ENCODE assay signal across 8 cellular contexts in genomic region chr14:73786942-73787759, GRCh38.
DNase-seq lines count a peak whose midpoint lies in the region; ATAC-seq and TF ChIP-seq lines count a peak whose summit lies in the region.

No MANE protein-coding gene starts in this region.

- H3K27ac ChIP-seq in upper lobe of left lung, result peak overlapping the region; percentile 97 to 99 (median 98)

- H3K27me3 ChIP-seq in upper lobe of left lung, result no peaks in the 10 kb centered on the region

- H3K9me3 Mint-ChIP-seq in activated T-helper 2 cell treated with anti-CD3 and anti-CD28 coated beads, Interferon-gamma antibody, Interleukin-2, Interleukin-4, amounts not matched to agents 10 μg/mL and 5 μg/mL and 100 μg/mL, durations not matched to agents 14 hours and 24 hours and 36 hours, result no peaks in the 10 kb centered on the region
- H3K9me3 Mint-ChIP-seq in neural crest cell, result no peaks in the 10 kb centered on the region

- no peaks in the 10 kb centered on the region for H3K27me3 Mint-ChIP-seq in activated T-helper 2 cell treated with anti-CD3 and anti-CD28 coated beads, Interferon-gamma antibody, Interleukin-2, Interleukin-4, amounts not matched to agents 10 μg/mL and 5 μg/mL and 100 μg/mL, durations not matched to agents 14 hours and 24 hours and 36 hours (ENCODE audit: low read depth)
- peaks cover 3% of the 10 kb centered on the region for H3K27me3 Mint-ChIP-seq in neural crest cell (ENCODE audit: low read depth)

- TF ChIP-seq CTCF in foreskin fibroblast (IDR thresholded peaks at IDR 0.05; ENCODE audit: low read depth, low read length) (no peak), neural crest cell (conservative IDR thresholded peaks at IDR 0.05) (no peak), upper lobe of left lung (IDR thresholded peaks at IDR 0.05) (no peak)

- H3K4me3 Mint-ChIP-seq in activated T-helper 2 cell treated with anti-CD3 and anti-CD28 coated beads, Interferon-gamma antibody, Interleukin-2, Interleukin-4, amounts not matched to agents 10 μg/mL and 5 μg/mL and 100 μg/mL, durations not matched to agents 14 hours and 24 hours and 36 hours (ENCODE audit: low read depth), result peak overlapping the region; percentile 95
- H3K4me3 Mint-ChIP-seq in neural crest cell, result peak overlapping the region; percentile 89

- intact Hi-C loops in activated T-helper 2 cell treated with anti-CD3 and anti-CD28 coated beads, Interferon-gamma antibody, Interleukin-2, Interleukin-4, amounts not matched to agents 10 μg/mL and 5 μg/mL and 100 μg/mL, durations not matched to agents 14 hours and 24 hours and 36 hours (cut with micrococcal nuclease), result loop anchor here (1.0 to 5.0 kb wide), 9 partner anchors 17 to 99 kb away; partner anchors contain the start of genes PTGR2 and ZNF410

- DNase-seq in COLO668 (lab: John Stamatoyannopoulos, UW; ENCODE audit: unreplicated experiment) (peak; percentile 58), NCI-H69 (lab: John Stamatoyannopoulos, UW) (peak; percentile 50), foreskin fibroblast (peak in 1 of 2 donors; percentile 72), neural crest cell (ENCODE audit: low read depth, low spot score) (peak; percentile 41), upper lobe of left lung (peak; percentile 73 to 95), NCI-H128 (lab: John Stamatoyannopoulos, UW; ENCODE audit: unreplicated experiment) (no peak)
- peak; percentile 67 for DNase-seq in activated T-helper 2 cell treated with anti-CD3 and anti-CD28 coated beads, Interferon-gamma antibody, Interleukin-2, Interleukin-4, amounts not matched to agents 10 μg/mL and 5 μg/mL and 100 μg/mL, durations not matched to agents 14 hours and 24 hours and 36 hours (ENCODE audit: low spot score)

- H3K4me3 ChIP-seq in foreskin fibroblast (ENCODE audit: low read depth in 1 of 2, low read length in 2 of 2), result peak overlapping the region; percentile 64 to 84
- peak overlapping the region; percentile 71 to 84 (median 75) for H3K4me3 ChIP-seq in upper lobe of left lung

- peaks cover 14% of the 10 kb centered on the region for H3K36me3 Mint-ChIP-seq in activated T-helper 2 cell treated with anti-CD3 and anti-CD28 coated beads, Interferon-gamma antibody, Interleukin-2, Interleukin-4, amounts not matched to agents 10 μg/mL and 5 μg/mL and 100 μg/mL, durations not matched to agents 14 hours and 24 hours and 36 hours (ENCODE audit: low read depth)
- no peaks in the 10 kb centered on the region for H3K36me3 Mint-ChIP-seq in neural crest cell (ENCODE audit: low read depth)

- ATAC-seq in GM21526 (IDR thresholded peaks at IDR 0.05; ENCODE audit: low FRiP score, unreplicated experiment), result peak; percentile 32
- peak; percentile 24 to 66 for ATAC-seq in upper lobe of left lung (ENCODE audit: low FRiP score in 2 of 2)

- peaks cover 61% of the 10 kb centered on the region for H3K4me1 Mint-ChIP-seq in activated T-helper 2 cell treated with anti-CD3 and anti-CD28 coated beads, Interferon-gamma antibody, Interleukin-2, Interleukin-4, amounts not matched to agents 10 μg/mL and 5 μg/mL and 100 μg/mL, durations not matched to agents 14 hours and 24 hours and 36 hours (ENCODE audit: low read depth)
- peaks cover 79% of the 10 kb centered on the region for H3K4me1 Mint-ChIP-seq in neural crest cell

- no peaks in the 10 kb centered on the region for H3K36me3 ChIP-seq in upper lobe of left lung

- no peak for TF ChIP-seq EP300 in upper lobe of left lung (IDR thresholded peaks at IDR 0.05)

- TF ChIP-seq POLR2A in upper lobe of left lung (IDR thresholded peaks at IDR 0.05), result peak in 2 of 4 donors; percentile 78 to 79

- peaks cover 51 to 72% (median 56%) of the 10 kb centered on the region in 4 donors for H3K4me1 ChIP-seq in upper lobe of left lung

- 0% methylated on average over 7 to 12 of the region's 87 CpGs for WGBS in upper lobe of left lung, 2 donors

- H3K9me3 ChIP-seq in upper lobe of left lung, result no peaks in the 10 kb centered on the region

- H3K27ac Mint-ChIP-seq in activated T-helper 2 cell treated with anti-CD3 and anti-CD28 coated beads, Interferon-gamma antibody, Interleukin-2, Interleukin-4, amounts not matched to agents 10 μg/mL and 5 μg/mL and 100 μg/mL, durations not matched to agents 14 hours and 24 hours and 36 hours, result peak overlapping the region; percentile 99
- peak overlapping the region; percentile 65 for H3K27ac Mint-ChIP-seq in neural crest cell (ENCODE audit: unreplicated experiment)
